ENCODE assay signal across 9 cellular contexts in genomic region chr12:31118831-31119530, GRCh38. TPM values are rescaled to one million over a fixed set of nuclear protein-coding genes. Genes with fewer than 3 reads are reported as not detected.
DNase-seq lines count a peak whose midpoint lies in the region; ATAC-seq lines count a peak whose summit lies in the region.
"Had no signal": no experiment of that assay in that cellular context is flagged by ENCODE, and none has a peak within 500 bp of the region (broad histone marks: within the 10 kb centered on the region; RNA-seq: fewer than 3 reads in every experiment).

No MANE protein-coding gene starts in this region.

- H3K9me3 Mint-ChIP-seq in activated T-cell treated with anti-CD3 and anti-CD28 coated beads, Interleukin-2, amount 50 U/mL, for 72 hours = no peaks in the 10 kb centered on the region

- H3K79me2 ChIP-seq in ACC112 (ENCODE audit: control insufficient read depth, insufficient read depth, low read length, unreplicated experiment) = no peaks in the 10 kb centered on the region

- no peak overlapping the region for H3K27ac Mint-ChIP-seq in activated T-cell treated with anti-CD3 and anti-CD28 coated beads, Interleukin-2, amount 50 U/mL, for 72 hours

- no peaks in the 10 kb centered on the region for H3K27me3 Mint-ChIP-seq in activated T-cell treated with anti-CD3 and anti-CD28 coated beads, Interleukin-2, amount 50 U/mL, for 72 hours (ENCODE audit: low read depth)

- H2AFZ ChIP-seq in ACC112 (ENCODE audit: low read length, unreplicated experiment) = no peak overlapping the region

- H3K4me3 ChIP-seq in ACC112 (ENCODE audit: low read depth, low read length) (0 out of 2 replicates have a peak overlapping the region, but pooled peaks have one; percentile 3), iPS DF 6.9 (ENCODE audit: low read length) (peak overlapping the region; percentile 50; the same call in 1 of the 2 replicates)

- DNase-seq in NCI-H187 (lab: John Stamatoyannopoulos, UW) (peak; percentile 15 to 38), iPS DF 6.9 (ENCODE audit: low read depth, low spot score) (peak; percentile 39), ureter (ENCODE audit: low spot score) (no peak)
- peak in 1 of 2 donors; percentile 31 for DNase-seq in activated T-cell treated with anti-CD3 and anti-CD28 coated beads, Interleukin-2, amount 50 U/mL, for 72 hours
- DNase-seq in stimulated activated CD8-positive, alpha-beta memory T cell treated with anti-CD3 and anti-CD28 coated beads, Interleukin-15, amount 100 ng/mL, for 48 hours (ENCODE audit: low read depth in 2 of 2) = peak; percentile 5 to 28

- H3K36me3 ChIP-seq in ACC112 (ENCODE audit: insufficient read depth, low read length) = no peaks in the 10 kb centered on the region
- no peaks in the 10 kb centered on the region for H3K36me3 ChIP-seq in iPS DF 6.9 (ENCODE audit: control insufficient read depth, insufficient read depth, low read length)
- H3K36me3 ChIP-seq: adrenal gland had no signal

- H3K27ac ChIP-seq in ACC112 (ENCODE audit: low read depth, low read length) (no peak overlapping the region), iPS DF 6.9 (ENCODE audit: low read length) (no peak overlapping the region)
- H3K27ac ChIP-seq: adrenal gland had no signal

- no peaks in the 10 kb centered on the region for H3K9me3 ChIP-seq in iPS DF 6.9 (ENCODE audit: control insufficient read depth, insufficient read depth, low read length)
- H3K9me3 ChIP-seq: adrenal gland had no signal

- H3K4me1 Mint-ChIP-seq in activated T-cell treated with anti-CD3 and anti-CD28 coated beads, Interleukin-2, amount 50 U/mL, for 72 hours (ENCODE audit: low read depth) = peaks cover 6% of the 10 kb centered on the region

- H3K36me3 Mint-ChIP-seq in activated T-cell treated with anti-CD3 and anti-CD28 coated beads, Interleukin-2, amount 50 U/mL, for 72 hours (ENCODE audit: insufficient read depth in 2 of 2) = no peaks in the 10 kb centered on the region

- ATAC-seq in GM19043 (IDR thresholded peaks at IDR 0.05; ENCODE audit: low read depth, unreplicated experiment) (peak; percentile 52), HG03457 (IDR thresholded peaks at IDR 0.05; ENCODE audit: unreplicated experiment) (no peak)
- peak; percentile 61 to 66 for ATAC-seq in activated T-cell treated with anti-CD3 and anti-CD28 coated beads, Interleukin-2, amount 50 U/mL, for 72 hours (replicated peaks in 1 of 2)

- H3K4me1 ChIP-seq in ACC112 (ENCODE audit: control insufficient read depth, insufficient read depth, low read length, unreplicated experiment) (peaks cover 5% of the 10 kb centered on the region), iPS DF 6.9 (ENCODE audit: control insufficient read depth, insufficient read depth, low read length) (0 out of 2 replicates have a peak, but pooled peaks cover 1% of the 10 kb centered on the region)

- peaks cover 34% of the 10 kb centered on the region for H3K27me3 ChIP-seq in ACC112 (ENCODE audit: insufficient read depth, low read length)
- peaks cover 12% of the 10 kb centered on the region; the same call in 1 of the 2 replicates for H3K27me3 ChIP-seq in iPS DF 6.9 (ENCODE audit: control insufficient read depth, insufficient read depth, low read length)

- no CpG with 5 or more reads among the region's 38 CpGs for WGBS in iPS DF 6.9 (ENCODE audit: insufficient coverage, insufficient read length)

- peak overlapping the region; percentile 65 to 68 for H3K4me3 Mint-ChIP-seq in activated T-cell treated with anti-CD3 and anti-CD28 coated beads, Interleukin-2, amount 50 U/mL, for 72 hours

RNA-seq across cellular contexts. Expression of gene DDX11, which starts 45.3 kb away (rescaled TPM):
- 100 to 1,000 TPM; 131 to 144 TPM for total RNA-seq in activated T-cell treated with anti-CD3 and anti-CD28 coated beads, Interleukin-2, amount 50 U/mL, for 72 hours
- 37.8 TPM for total RNA-seq in ureter
